Comparison of ENCODE assay signal across 22 cellular contexts in the genomic region with DNA sequence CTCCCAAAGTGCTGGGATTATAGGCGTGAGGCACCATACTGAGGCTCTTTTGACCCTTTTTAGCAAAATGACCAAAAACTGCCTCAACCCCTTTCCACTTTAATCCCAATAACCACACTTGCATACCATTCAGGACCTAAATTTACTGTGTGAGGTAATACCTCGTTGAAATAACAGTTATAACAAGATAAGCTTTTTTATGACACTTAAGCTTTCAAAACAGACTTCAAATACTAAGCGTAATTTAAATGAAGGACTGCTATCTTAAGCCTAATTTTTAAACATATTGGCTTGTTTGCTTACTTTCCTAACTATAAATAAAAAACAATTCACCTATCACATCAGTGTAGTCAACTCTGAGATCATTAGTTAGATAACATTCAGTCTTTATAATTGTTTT. TPM values are rescaled to one million over a fixed set of nuclear protein-coding genes. Genes with fewer than 3 reads are reported as not detected.
DNase-seq lines count a peak whose midpoint lies in the region; ATAC-seq and TF ChIP-seq lines count a peak whose summit lies in the region.
"Had no signal": no experiment of that assay in that cellular context is flagged by ENCODE, and none has a peak within 500 bp of the region (broad histone marks: within the 10 kb centered on the region; RNA-seq: fewer than 3 reads in every experiment).

No MANE protein-coding gene starts in this region.

- H2AFZ ChIP-seq in smooth muscle cell (ENCODE audit: low read depth), result no peak overlapping the region
- H2AFZ ChIP-seq: PC-9 had no signal

- no peak overlapping the region for H3K4me3 Mint-ChIP-seq in T-helper 2 cell treated with Interferon-gamma antibody and Interleukin-4, amounts not matched to agents 5 μg/mL and 100 μg/mL, for 36 hours
- H3K4me3 Mint-ChIP-seq: B cell; CD8-positive, alpha-beta memory T cell; T-helper 1 cell treated with Interleukin-12 subunit alpha and Interleukin-12 subunit beta and Interleukin-4 antibody, amounts not matched to agents 30 μg/mL and 1 μg/mL, for 36 hours had no signal

- no peaks in the 10 kb centered on the region for H3K27me3 ChIP-seq in cardiac muscle cell
- no peaks in the 10 kb centered on the region for H3K27me3 ChIP-seq in right atrium auricular region
- no peaks in the 10 kb centered on the region for H3K27me3 ChIP-seq in Panc1 (ENCODE audit: control insufficient read depth, insufficient read depth, low read length)
- no peaks in the 10 kb centered on the region for H3K27me3 ChIP-seq in smooth muscle cell (ENCODE audit: low read depth)

- in situ Hi-C loops in Panc1 (cut with HindIII; ENCODE audit: low pct_unique_long_range_greater_than_20kb, low sequenced_read_pairs), result no loop called here

- H3K79me2 ChIP-seq in smooth muscle cell (ENCODE audit: low read depth), result no peaks in the 10 kb centered on the region

- H3K27ac ChIP-seq in cardiac muscle cell (peak overlapping the region; percentile 24), right atrium auricular region (no peak overlapping the region), Panc1 (ENCODE audit: low read length) (peak overlapping the region; percentile 14; the same call in 1 of the 2 replicates), smooth muscle cell (ENCODE audit: low read depth) (peak overlapping the region; percentile 69)
- H3K27ac ChIP-seq: 22Rv1, C4-2B, PC-9, SK-N-MC had no signal

- no peaks in the 10 kb centered on the region for H3K36me3 Mint-ChIP-seq in T-helper 2 cell treated with Interferon-gamma antibody and Interleukin-4, amounts not matched to agents 5 μg/mL and 100 μg/mL, for 36 hours (ENCODE audit: low read depth)

- POLR2A ChIA-PET in Panc1 (lab: Charles Lee), result no interaction called here

- H3K4me2 ChIP-seq in smooth muscle cell, result no peak overlapping the region
- H3K4me2 ChIP-seq: PC-9 had no signal

- CTCF ChIA-PET in Panc1 (lab: Charles Lee), result interaction anchor here (0.7 to 2.2 kb wide), 8 partner anchors 14 to 310 kb away, joined by 3 to 15 read pairs (median 7); a partner anchor contains a TSS

- no peak overlapping the region for H3K27ac Mint-ChIP-seq in T-helper 2 cell treated with Interferon-gamma antibody and Interleukin-4, amounts not matched to agents 5 μg/mL and 100 μg/mL, for 36 hours
- H3K27ac Mint-ChIP-seq: B cell; T-helper 1 cell treated with Interleukin-12 subunit alpha and Interleukin-12 subunit beta and Interleukin-4 antibody, amounts not matched to agents 30 μg/mL and 1 μg/mL, for 36 hours had no signal

- H4K20me1 ChIP-seq in smooth muscle cell (ENCODE audit: low read depth), result no peaks in the 10 kb centered on the region

- peaks cover 20% of the 10 kb centered on the region for H3F3A ChIP-seq in smooth muscle cell (ENCODE audit: low read depth)

- H3K9me3 ChIP-seq in cardiac muscle cell (ENCODE audit: low read depth) (no peaks in the 10 kb centered on the region), right atrium auricular region (no peaks in the 10 kb centered on the region), Panc1 (ENCODE audit: control insufficient read depth, insufficient read depth, low read depth, low read length) (no peaks in the 10 kb centered on the region), smooth muscle cell (replicated peaks; ENCODE audit: low read depth) (no peaks in the 10 kb centered on the region)

- no peaks in the 10 kb centered on the region for H3K27me3 Mint-ChIP-seq in T-helper 2 cell treated with Interferon-gamma antibody and Interleukin-4, amounts not matched to agents 5 μg/mL and 100 μg/mL, for 36 hours (ENCODE audit: low read depth)
- H3K27me3 Mint-ChIP-seq: B cell; CD8-positive, alpha-beta memory T cell had no signal

- H3K9me3 Mint-ChIP-seq in T-helper 2 cell treated with Interferon-gamma antibody and Interleukin-4, amounts not matched to agents 5 μg/mL and 100 μg/mL, for 36 hours, result no peaks in the 10 kb centered on the region
- H3K9me3 Mint-ChIP-seq: CD8-positive, alpha-beta memory T cell; T-helper 1 cell treated with Interleukin-12 subunit alpha and Interleukin-12 subunit beta and Interleukin-4 antibody, amounts not matched to agents 30 μg/mL and 1 μg/mL, for 36 hours had no signal

- TF ChIP-seq CTCF in cardiac muscle cell (IDR thresholded peaks at IDR 0.05; ENCODE audit: low read depth, low read length) (no peak), right atrium auricular region (IDR thresholded peaks at IDR 0.05) (no peak), Panc1 (IDR thresholded peaks at IDR 0.05) (no peak), smooth muscle cell (IDR thresholded peaks at IDR 0.05; ENCODE audit: borderline replicate concordance, insufficient read depth, poor library complexity, severe bottlenecking) (no peak)

- H3K36me3 ChIP-seq in cardiac muscle cell (no peaks in the 10 kb centered on the region), right atrium auricular region (peaks cover 4% of the 10 kb centered on the region), Panc1 (ENCODE audit: control insufficient read depth, insufficient read depth, low read length) (no peaks in the 10 kb centered on the region; the same call in 1 of the 2 replicates), smooth muscle cell (ENCODE audit: low read depth) (no peaks in the 10 kb centered on the region)

- no TSS peak for BruUV-seq in Panc1 (replicated peaks; lab: Mats Ljungman, UMichigan)

- DNase-seq in cardiac muscle cell (ENCODE audit: low read depth in 1 of 2, low spot score in 1 of 2), result no peak
- no peak for DNase-seq in right atrium auricular region (ENCODE audit: low spot score)
- no peak for DNase-seq in Panc1 (ENCODE audit: low read depth, low spot score)
- peak; percentile 57 for DNase-seq in cerebellar cortex (ENCODE audit: low spot score)
- DNase-seq in smooth muscle cell (lab: John Stamatoyannopoulos, UW; ENCODE audit: unreplicated experiment), result no peak
- no peak for DNase-seq in T-helper 2 cell treated with Interferon-gamma antibody and Interleukin-4, amounts not matched to agents 5 μg/mL and 100 μg/mL, for 36 hours (ENCODE audit: low spot score)
- DNase-seq: CD8-positive, alpha-beta memory T cell; DMS 273 treated with DMSO at 0.1 percent for 48 hours; DMS79; GF-D8; NCI-H1105; NCI-H1436 treated with DMSO at 0.1 percent for 48 hours; NCI-H187 treated with DMSO at 0.1 percent for 48 hours; NCI-H748 treated with DMSO at 0.1 percent for 48 hours; PC-9 had no signal

- no peak overlapping the region for H3K9ac ChIP-seq in smooth muscle cell (ENCODE audit: low read depth)

- 38% methylated on average over 3 of the region's 3 CpGs for WGBS in smooth muscle cell (ENCODE audit: low lambda C conversion rate)

- H3K4me1 ChIP-seq in cardiac muscle cell (ENCODE audit: low read depth) (peaks cover 16% of the 10 kb centered on the region), right atrium auricular region (peaks cover 0 to 14% of the 10 kb centered on the region in 2 donors), Panc1 (ENCODE audit: control insufficient read depth, insufficient read depth, low read length) (peaks cover 25% of the 10 kb centered on the region), smooth muscle cell (ENCODE audit: low read depth) (peaks cover 25% of the 10 kb centered on the region)

- intact Hi-C loops in Panc1 (cut with micrococcal nuclease; ENCODE audit: unreplicated experiment), result loop anchor here (2.0 to 5.0 kb wide), 2 partner anchors 263 to 311 kb away; no protein-coding TSS in a partner anchor

- no peak overlapping the region for H3K4me3 ChIP-seq in cardiac muscle cell
- H3K4me3 ChIP-seq in right atrium auricular region, result no peak overlapping the region
- no peak overlapping the region for H3K4me3 ChIP-seq in Panc1 (ENCODE audit: low read depth in 2 of 2, low read length in 2 of 2)
- no peak overlapping the region for H3K4me3 ChIP-seq in smooth muscle cell
- H3K4me3 ChIP-seq: PC-9, SK-N-MC had no signal

- ATAC-seq in Panc1 (no peak), HG02973 (IDR thresholded peaks at IDR 0.05; ENCODE audit: unreplicated experiment) (no peak), HG03139 (IDR thresholded peaks at IDR 0.05; ENCODE audit: unreplicated experiment) (no peak)

- no peaks in the 10 kb centered on the region for H3K4me1 Mint-ChIP-seq in T-helper 2 cell treated with Interferon-gamma antibody and Interleukin-4, amounts not matched to agents 5 μg/mL and 100 μg/mL, for 36 hours (ENCODE audit: low read depth)
- H3K4me1 Mint-ChIP-seq: CD8-positive, alpha-beta memory T cell had no signal

RNA-seq across cellular contexts. Expression of a gene that starts 37.8 kb away (rescaled TPM):
- total RNA-seq in cardiac muscle cell (23.7 and 32.2 TPM in 2 replicates), right atrium auricular region (10 to 100 TPM; 16.7 to 21.3 TPM), Panc1 (2021; ENCODE audit: unreplicated experiment) (22.6 TPM), smooth muscle cell (22.6 and 34.9 TPM in 2 replicates)
- polyA plus RNA-seq in cardiac muscle cell (17.9 and 19.9 TPM in 2 replicates), smooth muscle cell (18.6 and 25.5 TPM in 2 replicates)
- polyA plus RNA-seq in Panc1 (2012; ENCODE audit: insufficient read length), result 10.4 TPM

Comparison
In these comparisons a context has a peak if more than half of its experiments do, and no peak if none do; other contexts are left out.
1. H3K27ac ChIP-seq: peak in cardiac muscle cell (single experiment), Panc1 (single experiment) and smooth muscle cell (single experiment); none in right atrium auricular region (0 of 2).